ENCODE assay signal across 22 cellular contexts in the genomic region with DNA sequence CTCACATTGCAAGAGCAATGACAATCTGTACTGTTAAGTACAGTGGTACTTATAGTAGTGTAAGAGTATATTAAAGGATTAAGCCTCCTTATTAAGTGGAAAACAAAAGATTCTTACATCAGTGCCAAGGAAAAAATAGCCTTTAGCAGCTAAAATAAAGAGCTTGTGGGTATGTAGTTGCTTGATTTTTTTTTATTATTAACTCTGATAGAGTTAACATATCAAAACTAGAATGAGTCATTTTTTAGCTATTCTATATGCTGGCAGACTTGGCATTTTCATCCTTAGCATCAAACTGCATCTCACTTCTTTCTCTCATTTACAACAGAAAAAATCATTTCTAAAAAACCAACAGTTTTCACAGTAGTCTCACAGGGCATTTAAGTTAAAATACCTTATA.
"Had no signal": no experiment of that assay in that cellular context is flagged by ENCODE, and none has a peak within 500 bp of the region (broad histone marks: within the 10 kb centered on the region; RNA-seq: fewer than 3 reads in every experiment).

No MANE protein-coding gene starts in this region.

- H3K4me1 ChIP-seq: body of pancreas, lower lobe of right lung, right lobe of liver, stomach, suprapubic skin, tibial nerve had no signal

- H3K27ac ChIP-seq: body of pancreas, lower lobe of right lung, right lobe of liver, skin epidermis, stomach, suprapubic skin, tibial nerve had no signal

- H3K4me3 ChIP-seq: body of pancreas, dorsolateral prefrontal cortex, lower lobe of right lung, mucosa of descending colon, right lobe of liver, skin epidermis, stomach, suprapubic skin, tibial nerve had no signal

- H3K9me3 ChIP-seq: body of pancreas, lower lobe of right lung, mucosa of descending colon, right lobe of liver, stomach, suprapubic skin, tibial nerve had no signal

- ATAC-seq: body of pancreas; effector memory CD8-positive, alpha-beta T cell; left lobe of liver; lower lobe of right lung; mucosa of descending colon; right lobe of liver; stimulated activated memory B cell treated with anti-CD40 and anti-IgM and Interleukin-4, amounts not matched to agents 10 μg/mL and 1 μg/mL and 100 μg/mL, for 72 hours; WTC11 had no signal

- H3K36me3 ChIP-seq: right lobe of liver had no signal

- DNase-seq: activated gamma-delta T cell treated with Interleukin-2 at 50 U/mL for 16 hours; activated T-cell treated with anti-CD3 and anti-CD28 coated beads, Interleukin-2, amount 50 U/mL, for 1 hour; anterior cingulate cortex; body of pancreas; dorsolateral prefrontal cortex; effector memory CD8-positive, alpha-beta T cell; foreskin fibroblast; kidney; lower lobe of right lung; mesendoderm; mucosa of descending colon; nucleus accumbens; right lobe of liver; stimulated activated CD4-positive, alpha-beta T cell treated with anti-CD3 and anti-CD28 coated beads, Interleukin-2, amount 100 ng/mL, for 24 hours; stomach; T-helper 9 cell had no signal

- H3K27me3 ChIP-seq: body of pancreas, dorsolateral prefrontal cortex, right lobe of liver, stomach, suprapubic skin, tibial nerve had no signal
